Comparison of ENCODE assay signal across 8 cellular contexts in the genomic region with DNA sequence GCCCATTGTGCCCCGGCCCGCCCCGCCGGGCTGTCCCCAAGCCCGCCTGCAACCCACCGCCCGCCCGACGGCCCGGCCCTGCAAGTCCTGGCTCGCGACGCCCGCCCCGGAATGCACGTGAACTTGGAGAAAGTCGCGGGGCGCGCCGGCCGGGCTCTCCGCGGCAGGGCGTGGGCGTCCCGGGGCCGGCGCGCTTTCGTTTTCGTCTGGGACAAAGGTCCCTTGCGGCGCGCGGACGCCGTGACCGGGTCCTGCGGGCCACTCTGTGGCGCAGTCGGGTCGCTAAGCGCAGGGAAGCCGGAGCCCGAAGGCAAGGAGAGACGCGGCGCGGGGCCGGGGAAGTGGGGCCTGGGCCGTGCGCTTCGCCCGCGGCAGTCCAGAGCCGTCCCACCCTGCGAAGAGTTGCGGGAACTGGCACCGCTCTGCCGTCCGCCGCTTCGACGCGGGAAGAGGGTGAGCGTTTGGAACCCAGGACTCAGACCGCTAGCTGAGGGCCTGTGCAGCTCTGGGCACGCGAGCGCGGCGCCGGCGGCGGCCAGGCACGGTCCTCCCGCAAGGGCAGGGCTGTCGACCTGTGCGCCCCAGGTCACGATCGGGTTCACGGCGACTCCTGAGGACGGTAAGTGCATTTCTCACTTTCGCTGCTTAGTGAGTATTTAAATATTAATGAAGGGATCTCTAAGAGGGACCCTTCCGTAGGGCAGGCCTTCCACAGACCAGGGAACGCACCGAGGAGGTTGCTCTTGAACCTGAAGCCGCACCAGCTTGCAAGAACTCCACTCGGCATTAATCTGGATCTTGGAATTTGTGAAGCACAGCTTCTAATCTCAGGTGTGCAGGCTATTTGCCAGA.
DNase-seq lines count a peak whose midpoint lies in the region; ATAC-seq and TF ChIP-seq lines count a peak whose summit lies in the region.

No MANE protein-coding gene starts in this region.

- H3K27me3 Mint-ChIP-seq in activated CD4-positive, alpha-beta T cell treated with anti-CD3 and anti-CD28 coated beads, Interleukin-2, amount 10 ng/mL, durations not matched to agents 24 days and 14 days: no peaks in the 10 kb centered on the region
- peaks cover 60% of the 10 kb centered on the region for H3K27me3 Mint-ChIP-seq in endodermal cell (ENCODE audit: insufficient read depth)

- H3K4me1 Mint-ChIP-seq in activated CD4-positive, alpha-beta T cell treated with anti-CD3 and anti-CD28 coated beads, Interleukin-2, amount 10 ng/mL, durations not matched to agents 24 days and 14 days: peaks cover 27% of the 10 kb centered on the region
- H3K4me1 Mint-ChIP-seq in endodermal cell: no peaks in the 10 kb centered on the region

- H3K9me3 ChIP-seq in endodermal cell (ENCODE audit: control insufficient read depth, low read length) (no peaks in the 10 kb centered on the region), mucosa of descending colon (no peaks in the 10 kb centered on the region), testis (no peaks in the 10 kb centered on the region)

- H3K4me3 ChIP-seq in endodermal cell (ENCODE audit: low read length): no peak overlapping the region
- H3K4me3 ChIP-seq in mucosa of descending colon: peak overlapping the region; percentile 64
- peak overlapping the region; percentile 80 to 86 for H3K4me3 ChIP-seq in testis

- no peaks in the 10 kb centered on the region for H3K36me3 ChIP-seq in endodermal cell (ENCODE audit: control insufficient read depth, insufficient read depth, low read length)
- no peaks in the 10 kb centered on the region for H3K36me3 ChIP-seq in mucosa of descending colon (ENCODE audit: low read depth)
- H3K36me3 ChIP-seq in testis (ENCODE audit: low read depth, missing control alignments): no peaks in the 10 kb centered on the region

- H3K27me3 ChIP-seq in endodermal cell (ENCODE audit: control insufficient read depth, insufficient read depth, low read length, poor library complexity, severe bottlenecking): peaks cover 75% of the 10 kb centered on the region
- H3K27me3 ChIP-seq in testis: no peaks in the 10 kb centered on the region

- no peak overlapping the region for H3K9ac ChIP-seq in endodermal cell (ENCODE audit: extremely low read depth, low read length, poor library complexity, severe bottlenecking)

- no peak for TF ChIP-seq POLR2A in testis (IDR thresholded peaks at IDR 0.05)

- TF ChIP-seq CTCF in endodermal cell (conservative IDR thresholded peaks at IDR 0.05) (no peak), mucosa of descending colon (IDR thresholded peaks at IDR 0.05) (no peak), testis (IDR thresholded peaks at IDR 0.05) (no peak)

- H3K4me1 ChIP-seq in endodermal cell (ENCODE audit: control insufficient read depth, insufficient read depth, low read length): no peaks in the 10 kb centered on the region
- H3K4me1 ChIP-seq in mucosa of descending colon (ENCODE audit: low read depth): peaks cover 36% of the 10 kb centered on the region
- H3K4me1 ChIP-seq in testis: peaks cover 29% of the 10 kb centered on the region

- ATAC-seq in HG03108 (IDR thresholded peaks at IDR 0.05; ENCODE audit: unreplicated experiment) (peak; percentile 23), mucosa of descending colon (peak; percentile 50)

- DNase-seq in Daoy (ENCODE audit: low read depth) (peak; percentile 78), endodermal cell (peak; percentile 75), mucosa of descending colon (peak; percentile 82 to 89 (median 85)), testis (peak; percentile 44), NCI-H526 treated with DMSO at 0.1 percent for 48 hours (lab: John Stamatoyannopoulos, UW) (no peak), NCI-H1436 (lab: John Stamatoyannopoulos, UW) (no peak)
- DNase-seq in activated CD4-positive, alpha-beta T cell treated with anti-CD3 and anti-CD28 coated beads, Interleukin-2, amount 10 ng/mL, durations not matched to agents 24 days and 14 days: peak; percentile 88

- H3K27ac ChIP-seq in endodermal cell (ENCODE audit: low read depth, low read length) (no peak overlapping the region), testis (peak overlapping the region; percentile 97 to 98)

- peak overlapping the region; percentile 81 for H3K4me3 Mint-ChIP-seq in activated CD4-positive, alpha-beta T cell treated with anti-CD3 and anti-CD28 coated beads, Interleukin-2, amount 10 ng/mL, durations not matched to agents 24 days and 14 days
- H3K4me3 Mint-ChIP-seq in endodermal cell: peak overlapping the region; percentile 34

- intact Hi-C loops in activated CD4-positive, alpha-beta T cell treated with anti-CD3 and anti-CD28 coated beads, Interleukin-2, amount 10 ng/mL, durations not matched to agents 24 days and 14 days (cut with micrococcal nuclease): loop anchor here (1.0 kb wide), 1 partner anchor 59 kb away; no protein-coding TSS in a partner anchor
- intact Hi-C loops in mucosa of descending colon (cut with DNase I, micrococcal nuclease): loop anchor here in 1 of 2 donors (10.0 kb wide), 1 partner anchor 57 kb away; no protein-coding TSS in a partner anchor
- intact Hi-C loops in testis (cut with DNase I; ENCODE audit: low total_unique reads): no loop called here

- H3K36me3 Mint-ChIP-seq in activated CD4-positive, alpha-beta T cell treated with anti-CD3 and anti-CD28 coated beads, Interleukin-2, amount 10 ng/mL, durations not matched to agents 24 days and 14 days (ENCODE audit: low read depth): peaks cover 4% of the 10 kb centered on the region
- peaks cover 2% of the 10 kb centered on the region for H3K36me3 Mint-ChIP-seq in endodermal cell (ENCODE audit: low read depth)

- WGBS in endodermal cell (ENCODE audit: insufficient coverage in 1 of 2, insufficient read length in 1 of 2), 2 experiments: 8% methylated on average over 56 to 91 of the region's 91 CpGs
- WGBS in testis, 2 donors: 0% methylated on average over 12 to 32 of the region's 91 CpGs

- no peaks in the 10 kb centered on the region for H3K9me3 Mint-ChIP-seq in activated CD4-positive, alpha-beta T cell treated with anti-CD3 and anti-CD28 coated beads, Interleukin-2, amount 10 ng/mL, durations not matched to agents 24 days and 14 days
- H3K9me3 Mint-ChIP-seq in endodermal cell: no peaks in the 10 kb centered on the region

- H3K27ac Mint-ChIP-seq in activated CD4-positive, alpha-beta T cell treated with anti-CD3 and anti-CD28 coated beads, Interleukin-2, amount 10 ng/mL, durations not matched to agents 24 days and 14 days: peak overlapping the region; percentile 25
- no peak overlapping the region for H3K27ac Mint-ChIP-seq in endodermal cell

Comparison
In these comparisons a context has a peak if more than half of its experiments do, and no peak if none do; other contexts are left out.
1. DNase-seq: peak in Daoy (single experiment), activated CD4-positive, alpha-beta T cell treated with anti-CD3 and anti-CD28 coated beads, Interleukin-2, amount 10 ng/mL, durations not matched to agents 24 days and 14 days (single experiment), endodermal cell (single experiment), mucosa of descending colon (3 of 3) and testis (single experiment); none in NCI-H526 treated with DMSO at 0.1 percent for 48 hours (single experiment) and NCI-H1436 (single experiment).